1 cellular context compared by ENCODE assay signal in genomic region chr4:8009710-8010534, GRCh38.
TF ChIP-seq lines count a peak whose summit lies in the region.

No MANE protein-coding gene starts in this region.

TF ChIP-seq in HepG2, 621 proteins besides CTCF, POLR2A, EP300 and RAD21 (continued from another document):
- TF ChIP-seq ZBTB40 (IDR thresholded peaks at IDR 0.05) (no peak), ZBTB40 (CRISPR knock-in tag; IDR thresholded peaks at IDR 0.05) (no peak), MLLT10 (CRISPR knock-in tag; IDR thresholded peaks at IDR 0.05) (no peak), HDAC1 (CRISPR knock-in tag; IDR thresholded peaks at IDR 0.05) (0 out of 2 replicates have a peak, but pooled peaks have one; percentile 35), NCOA1 (CRISPR knock-in tag; IDR thresholded peaks at IDR 0.05) (no peak), FOXA3 (CRISPR knock-in tag; IDR thresholded peaks at IDR 0.05) (peak; percentile 49), CREB1 (IDR thresholded peaks at IDR 0.05) (no peak), CREB1 (CRISPR knock-in tag; IDR thresholded peaks at IDR 0.05) (no peak), ZNF792 (CRISPR knock-in tag; IDR thresholded peaks at IDR 0.05) (no peak), LCORL (IDR thresholded peaks at IDR 0.05) (no peak), LCORL (CRISPR knock-in tag; IDR thresholded peaks at IDR 0.05) (no peak), HNF1A (IDR thresholded peaks at IDR 0.05; ENCODE audit: low read depth) (no peak), HNF1A (CRISPR knock-in tag; IDR thresholded peaks at IDR 0.05; ENCODE audit: borderline replicate concordance) (no peak), ZNF770 (CRISPR knock-in tag; IDR thresholded peaks at IDR 0.05) (no peak), U2AF2 (IDR thresholded peaks at IDR 0.05; ENCODE audit: low read depth, low read length) (no peak), ZNF547 (CRISPR knock-in tag; IDR thresholded peaks at IDR 0.05) (no peak), ZNF816 (CRISPR knock-in tag; IDR thresholded peaks at IDR 0.05; ENCODE audit: borderline replicate concordance) (no peak), ZNF777 (CRISPR knock-in tag; IDR thresholded peaks at IDR 0.05) (no peak), IRF9 (CRISPR knock-in tag; IDR thresholded peaks at IDR 0.05; ENCODE audit: borderline replicate concordance) (no peak), TP53 (CRISPR knock-in tag; conservative IDR thresholded peaks at IDR 0.05) (no peak), SAFB2 (CRISPR knock-in tag; IDR thresholded peaks at IDR 0.05; ENCODE audit: borderline replicate concordance, low read depth) (no peak), KDM2A (CRISPR knock-in tag; IDR thresholded peaks at IDR 0.05; ENCODE audit: borderline replicate concordance, low read depth) (no peak), TOPORS (CRISPR knock-in tag; IDR thresholded peaks at IDR 0.05) (no peak), ZNF407 (CRISPR knock-in tag; IDR thresholded peaks at IDR 0.05; ENCODE audit: not compliant biosample characterization) (no peak), ZNF572 (CRISPR knock-in tag; IDR thresholded peaks at IDR 0.05) (no peak), ZBTB8A (CRISPR knock-in tag; IDR thresholded peaks at IDR 0.05; ENCODE audit: borderline replicate concordance, low read depth) (no peak)
TF ChIP-seq in HepG2: peak in this region for 29.
